In genomic region chr17:14784997-14785696, GRCh38 we compare ENCODE assay signal across 11 cellular contexts.
DNase-seq lines count a peak whose midpoint lies in the region; ATAC-seq and TF ChIP-seq lines count a peak whose summit lies in the region.
"Had no signal": no experiment of that assay in that cellular context is flagged by ENCODE, and none has a peak within 500 bp of the region (broad histone marks: within the 10 kb centered on the region; RNA-seq: fewer than 3 reads in every experiment).

No MANE protein-coding gene starts in this region.

- H3K27ac Mint-ChIP-seq in activated CD8-positive, alpha-beta T cell treated with anti-CD3 and anti-CD28 coated beads for 36 hours, result no peak overlapping the region
- no peak overlapping the region for H3K27ac Mint-ChIP-seq in activated CD8-positive, alpha-beta T cell treated with anti-CD3 and anti-CD28 coated beads, Interleukin-2, amount 10 ng/mL, durations not matched to agents 7 days and 5 days
- no peak overlapping the region for H3K27ac Mint-ChIP-seq in activated naive CD4-positive, alpha-beta T cell treated with anti-CD3 and anti-CD28 coated beads, Interleukin-2, amount 50 U/mL, for 72 hours

- POLR2A ChIA-PET in activated CD8-positive, alpha-beta T cell treated with anti-CD3 and anti-CD28 coated beads for 36 hours (lab: Charles Lee), result no interaction called here
- POLR2A ChIA-PET in activated CD8-positive, alpha-beta T cell treated with anti-CD3 and anti-CD28 coated beads, Interleukin-2, amount 10 ng/mL, durations not matched to agents 7 days and 5 days (lab: Charles Lee), result no interaction called here

- peak; percentile 32 for DNase-seq in activated CD8-positive, alpha-beta T cell treated with anti-CD3 and anti-CD28 coated beads for 36 hours
- DNase-seq in activated CD8-positive, alpha-beta T cell treated with anti-CD3 and anti-CD28 coated beads, Interleukin-2, amount 10 ng/mL, durations not matched to agents 7 days and 5 days, result no peak
- DNase-seq in activated naive CD4-positive, alpha-beta T cell treated with anti-CD3 and anti-CD28 coated beads, Interleukin-2, amount 50 U/mL, for 72 hours (ENCODE audit: low spot score in 2 of 2), result peak in 1 of 2 donors; percentile 10
- peak in 2 of 3 donors; percentile 3 to 4 for DNase-seq in stimulated activated CD4-positive, alpha-beta T cell treated with anti-CD3 and anti-CD28 coated beads, TNF-alpha, amount 100 ng/mL, for 1 hour (ENCODE audit: low read depth in 3 of 3, low spot score in 1 of 3)
- no peak for DNase-seq in NCI-H446 (lab: John Stamatoyannopoulos, UW)
- DNase-seq: amygdala, pancreas, SIG-M5 had no signal

- H3K4me1 Mint-ChIP-seq in activated CD8-positive, alpha-beta T cell treated with anti-CD3 and anti-CD28 coated beads for 36 hours (ENCODE audit: low read depth), result no peaks in the 10 kb centered on the region
- H3K4me1 Mint-ChIP-seq in activated CD8-positive, alpha-beta T cell treated with anti-CD3 and anti-CD28 coated beads, Interleukin-2, amount 10 ng/mL, durations not matched to agents 7 days and 5 days (ENCODE audit: low read depth), result no peaks in the 10 kb centered on the region

- peak; percentile 67 for ATAC-seq in activated CD8-positive, alpha-beta T cell treated with anti-CD3 and anti-CD28 coated beads for 36 hours
- no peak for ATAC-seq in activated CD8-positive, alpha-beta T cell treated with anti-CD3 and anti-CD28 coated beads, Interleukin-2, amount 10 ng/mL, durations not matched to agents 7 days and 5 days
- peak; percentile 75 for ATAC-seq in HG03442 (IDR thresholded peaks at IDR 0.05; ENCODE audit: unreplicated experiment)
- peak; percentile 37 to 79 for ATAC-seq in activated naive CD4-positive, alpha-beta T cell treated with anti-CD3 and anti-CD28 coated beads, Interleukin-2, amount 50 U/mL, for 72 hours
- no peak for ATAC-seq in HG02970 (IDR thresholded peaks at IDR 0.05; ENCODE audit: low FRiP score, unreplicated experiment)
- ATAC-seq in GM19324 (IDR thresholded peaks at IDR 0.05; ENCODE audit: low FRiP score, unreplicated experiment), result no peak

- TF ChIP-seq CTCF in activated CD8-positive, alpha-beta T cell treated with anti-CD3 and anti-CD28 coated beads for 36 hours (IDR thresholded peaks at IDR 0.05), result no peak

- intact Hi-C loops in activated CD8-positive, alpha-beta T cell treated with anti-CD3 and anti-CD28 coated beads for 36 hours (cut with micrococcal nuclease), result no loop called here

- H3K9me3 Mint-ChIP-seq in activated CD8-positive, alpha-beta T cell treated with anti-CD3 and anti-CD28 coated beads for 36 hours, result no peaks in the 10 kb centered on the region
- no peaks in the 10 kb centered on the region for H3K9me3 Mint-ChIP-seq in activated CD8-positive, alpha-beta T cell treated with anti-CD3 and anti-CD28 coated beads, Interleukin-2, amount 10 ng/mL, durations not matched to agents 7 days and 5 days (ENCODE audit: insufficient read depth)
- H3K9me3 Mint-ChIP-seq in activated naive CD4-positive, alpha-beta T cell treated with anti-CD3 and anti-CD28 coated beads, Interleukin-2, amount 50 U/mL, for 72 hours, result no peaks in the 10 kb centered on the region

- no peaks in the 10 kb centered on the region for H3K27me3 Mint-ChIP-seq in activated CD8-positive, alpha-beta T cell treated with anti-CD3 and anti-CD28 coated beads for 36 hours
- peaks cover 8% of the 10 kb centered on the region for H3K27me3 Mint-ChIP-seq in activated CD8-positive, alpha-beta T cell treated with anti-CD3 and anti-CD28 coated beads, Interleukin-2, amount 10 ng/mL, durations not matched to agents 7 days and 5 days (ENCODE audit: low read depth)

- H3K36me3 Mint-ChIP-seq in activated CD8-positive, alpha-beta T cell treated with anti-CD3 and anti-CD28 coated beads for 36 hours (ENCODE audit: low read depth), result no peaks in the 10 kb centered on the region
- H3K36me3 Mint-ChIP-seq in activated CD8-positive, alpha-beta T cell treated with anti-CD3 and anti-CD28 coated beads, Interleukin-2, amount 10 ng/mL, durations not matched to agents 7 days and 5 days (ENCODE audit: low read depth), result no peaks in the 10 kb centered on the region
- no peaks in the 10 kb centered on the region for H3K36me3 Mint-ChIP-seq in activated naive CD4-positive, alpha-beta T cell treated with anti-CD3 and anti-CD28 coated beads, Interleukin-2, amount 50 U/mL, for 72 hours

- CTCF ChIA-PET in activated CD8-positive, alpha-beta T cell treated with anti-CD3 and anti-CD28 coated beads for 36 hours (lab: Charles Lee), result interaction anchor here (1.0 to 1.2 kb wide), 3 partner anchors 13 to 1189 kb away, joined by 3 to 5 read pairs (median 4); no protein-coding TSS in a partner anchor
- CTCF ChIA-PET in activated CD8-positive, alpha-beta T cell treated with anti-CD3 and anti-CD28 coated beads, Interleukin-2, amount 10 ng/mL, durations not matched to agents 7 days and 5 days (lab: Charles Lee), result interaction anchor here (0.7 to 1.8 kb wide), 3 partner anchors 567 to 1191 kb away, joined by 3 to 4 read pairs (median 3); no protein-coding TSS in a partner anchor

- H3K4me3 Mint-ChIP-seq in activated CD8-positive, alpha-beta T cell treated with anti-CD3 and anti-CD28 coated beads for 36 hours, result no peak overlapping the region
- H3K4me3 Mint-ChIP-seq in activated CD8-positive, alpha-beta T cell treated with anti-CD3 and anti-CD28 coated beads, Interleukin-2, amount 10 ng/mL, durations not matched to agents 7 days and 5 days, result no peak overlapping the region

Comparison
In these comparisons a context has a peak if more than half of its experiments do, and no peak if none do; other contexts are left out.
1. ATAC-seq: peak in activated CD8-positive, alpha-beta T cell treated with anti-CD3 and anti-CD28 coated beads for 36 hours (single experiment), HG03442 (single experiment) and activated naive CD4-positive, alpha-beta T cell treated with anti-CD3 and anti-CD28 coated beads, Interleukin-2, amount 50 U/mL, for 72 hours (2 of 2); none in activated CD8-positive, alpha-beta T cell treated with anti-CD3 and anti-CD28 coated beads, Interleukin-2, amount 10 ng/mL, durations not matched to agents 7 days and 5 days (single experiment), HG02970 (single experiment) and GM19324 (single experiment).
2. DNase-seq: peak in activated CD8-positive, alpha-beta T cell treated with anti-CD3 and anti-CD28 coated beads for 36 hours (single experiment) and stimulated activated CD4-positive, alpha-beta T cell treated with anti-CD3 and anti-CD28 coated beads, TNF-alpha, amount 100 ng/mL, for 1 hour (2 of 3); none in activated CD8-positive, alpha-beta T cell treated with anti-CD3 and anti-CD28 coated beads, Interleukin-2, amount 10 ng/mL, durations not matched to agents 7 days and 5 days (single experiment) and NCI-H446 (0 of 2).